Comparison of ENCODE assay signal across 8 cellular contexts in the genomic region with DNA sequence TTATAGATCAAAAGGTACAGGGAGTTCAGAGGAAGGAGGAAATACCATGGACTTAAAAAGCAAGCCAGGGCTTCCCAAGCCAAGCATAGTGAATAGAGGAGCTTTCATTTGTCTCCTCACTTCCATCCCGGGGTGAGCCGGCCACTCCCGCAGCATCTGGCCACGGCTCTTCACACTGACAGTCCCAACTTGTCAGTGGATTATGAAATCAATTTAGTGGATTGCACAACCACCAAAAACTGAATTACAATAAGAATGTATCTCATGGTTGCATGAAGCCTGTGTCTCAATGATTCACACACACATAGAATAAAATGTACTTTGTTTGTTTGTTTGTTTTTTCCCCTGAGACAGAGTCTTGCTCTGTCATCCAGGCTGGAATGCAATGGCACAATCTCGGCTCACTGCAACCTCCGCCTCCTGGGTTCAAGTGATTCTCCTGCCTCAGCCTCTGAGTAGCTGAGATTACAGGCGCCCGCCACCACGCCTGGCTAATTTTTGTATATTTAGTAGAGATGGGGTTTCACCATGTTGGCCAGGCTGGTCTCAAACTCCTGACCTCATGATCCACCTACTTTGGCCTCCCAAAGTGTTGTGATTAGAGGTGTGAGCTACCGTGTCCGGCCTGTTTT.
DNase-seq lines count a peak whose midpoint lies in the region; ATAC-seq, FAIRE-seq and TF ChIP-seq lines count a peak whose summit lies in the region.
"Not testable (repeated sequence)": the region's sequence is repeated elsewhere in the genome, so short reads cannot be mapped to it uniquely, and the experiment has no call there.

No MANE protein-coding gene starts in this region.

- H3K4me3 Mint-ChIP-seq in CD14-positive monocyte = peak overlapping the region; percentile 69 to 77

- not testable (repeated sequence) for H2AFZ ChIP-seq in K562 (ENCODE audit: low read depth, low read length); HepG2 (ENCODE audit: low read length)

- peaks cover 29 to 35% of the 10 kb centered on the region in 2 donors for H3K36me3 Mint-ChIP-seq in CD14-positive monocyte

- not testable (repeated sequence) for H3K4me2 ChIP-seq in K562 (ENCODE audit: insufficient read depth, low read length); HepG2 (ENCODE audit: low read depth, low read length)

- not testable (repeated sequence) for TF ChIP-seq RAD21 in K562 (CRISPR knock-in tag; conservative IDR thresholded peaks at IDR 0.05 in 1 of 2, IDR thresholded peaks at IDR 0.05 in 1 of 2); HepG2 (CRISPR knock-in tag; IDR thresholded peaks at IDR 0.05)

- 1% methylated on average over 11 of the region's 11 CpGs for WGBS in K562 (ENCODE audit: insufficient coverage, low coverage, missing lambda C conversion rate)
- 44% methylated on average over 11 of the region's 11 CpGs for WGBS in HepG2 (ENCODE audit: low lambda C conversion rate)
- 57 to 68% methylated on average over 11 of the region's 11 CpGs for WGBS in upper lobe of left lung, 2 donors

- H3K36me3 ChIP-seq in RWPE2 (ENCODE audit: low read depth); K562 (ENCODE audit: control insufficient read depth, insufficient read depth, low read length); HepG2 (replicated peaks in 1 of 2; ENCODE audit: control insufficient read depth in 1 of 2, insufficient read depth in 2 of 2, low read length in 2 of 2); gastrocnemius medialis; upper lobe of left lung: not testable (repeated sequence)

- DNase-seq in CD14-positive monocyte (ENCODE audit: low spot score) (peak; percentile 77), LHCN-M2 (ENCODE audit: low read depth) (peak; percentile 95), fibroblast of pulmonary artery (ENCODE audit: low read depth) (peak; percentile 88), gastrocnemius medialis (peak; percentile 66 to 68), upper lobe of left lung (peak; percentile 59 to 74)
- not testable (repeated sequence) for DNase-seq in RWPE2 (ENCODE audit: low spot score); K562 (ENCODE audit: extremely low read depth in 1 of 4, low spot score in 3 of 4); HepG2 (ENCODE audit: low spot score)

- peak overlapping the region; percentile 99 to 100 (median 99) for H3K27ac Mint-ChIP-seq in CD14-positive monocyte

- ATAC-seq in RWPE2 (ENCODE audit: low read depth) (peak; percentile 81), gastrocnemius medialis (peak; percentile 51 to 59), upper lobe of left lung (ENCODE audit: low FRiP score in 2 of 2) (peak in 1 of 2 donors; percentile 78)
- ATAC-seq in K562, HepG2: not testable (repeated sequence)

- not testable (repeated sequence) for BruUV-seq in K562 (replicated peaks; lab: Mats Ljungman, UMichigan); HepG2 (replicated peaks; lab: Mats Ljungman, UMichigan)

- intact Hi-C loops in CD14-positive monocyte (cut with micrococcal nuclease) = loop anchor here (2.0 to 5.0 kb wide), 4 partner anchors 47 to 125 kb away; no protein-coding TSS in a partner anchor
- intact Hi-C loops in K562 (cut with micrococcal nuclease); HepG2 (cut with micrococcal nuclease; ENCODE audit: unreplicated experiment): not testable (repeated sequence)
- intact Hi-C loops in gastrocnemius medialis (cut with DNase I; ENCODE audit: low total_unique reads) = loop anchor here (2.0 to 5.0 kb wide), 2 partner anchors 77 to 230 kb away; a partner anchor contains a TSS

- TF ChIP-seq POLR2A in K562 (conservative IDR thresholded peaks at IDR 0.05); HepG2 (IDR thresholded peaks at IDR 0.05; ENCODE audit: insufficient read depth in 1 of 2, low read depth in 2 of 2, low read length in 2 of 2): not testable (repeated sequence)
- TF ChIP-seq POLR2A in gastrocnemius medialis (IDR thresholded peaks at IDR 0.05) = peak in 1 of 2 donors; percentile 36
- peak in 1 of 4 donors; percentile 33 for TF ChIP-seq POLR2A in upper lobe of left lung (IDR thresholded peaks at IDR 0.05)

- in situ Hi-C loops in K562 (cut with MboI); HepG2 (cut with HindIII; ENCODE audit: extremely low pct_ligation_motif_present, low pct_unique_long_range_greater_than_20kb): not testable (repeated sequence)
- in situ Hi-C loops in gastrocnemius medialis (cut with MboI; ENCODE audit: low sequenced_read_pairs in 4 of 4) = loop anchor here in 1 of 4 donors (25.0 kb wide), 1 partner anchor 140 kb away; no protein-coding TSS in a partner anchor

- CTCF ChIA-PET in K562 (lab: Yijun Ruan, JAX; ENCODE audit: low intra/inter-chr PET ratio); HepG2 (lab: Yijun Ruan, JAX; ENCODE audit: low intra/inter-chr PET ratio, low total read pairs): not testable (repeated sequence)

- H3K79me2 ChIP-seq in K562 (ENCODE audit: control insufficient read depth, insufficient read depth, low read length); HepG2 (ENCODE audit: insufficient read depth, low read length): not testable (repeated sequence)

- H3K9ac ChIP-seq in K562 (ENCODE audit: insufficient read depth in 1 of 2, low read depth in 2 of 2, low read length in 2 of 2); HepG2 (ENCODE audit: insufficient read depth, low read depth, low read length): not testable (repeated sequence)

- H3K9me1 ChIP-seq in K562 (ENCODE audit: control insufficient read depth, insufficient read depth, low read length) = not testable (repeated sequence)

- not testable (repeated sequence) for H3K9me3 Mint-ChIP-seq in CD14-positive monocyte

- not testable (repeated sequence) for TF ChIP-seq CTCF in CD14-positive monocyte (IDR thresholded peaks at IDR 0.05); RWPE2 (IDR thresholded peaks at IDR 0.05; ENCODE audit: poor library complexity, severe bottlenecking); K562 (IDR thresholded peaks at IDR 0.05 in 2 of 3, conservative IDR thresholded peaks at IDR 0.05 in 1 of 3; ENCODE audit: insufficient read depth in 2 of 3, low read depth in 1 of 3, low read length in 3 of 3); fibroblast of pulmonary artery (IDR thresholded peaks at IDR 0.05; ENCODE audit: low read length, missing control alignments); HepG2 (CRISPR knock-in tag; IDR thresholded peaks at IDR 0.05); gastrocnemius medialis (IDR thresholded peaks at IDR 0.05 in 4 of 5, conservative IDR thresholded peaks at IDR 0.05 in 1 of 5); upper lobe of left lung (IDR thresholded peaks at IDR 0.05)

- H3K27me3 ChIP-seq in RWPE2 (ENCODE audit: insufficient read depth, poor library complexity, severe bottlenecking); gastrocnemius medialis; upper lobe of left lung: not testable (repeated sequence)
- peaks cover 74 to 97% of the 10 kb centered on the region in 2 experiments for H3K27me3 ChIP-seq in K562 (ENCODE audit: control insufficient read depth in 2 of 2, insufficient read depth in 2 of 2, low read length in 2 of 2)
- H3K27me3 ChIP-seq in HepG2 (ENCODE audit: control insufficient read depth in 1 of 2, insufficient read depth in 2 of 2, low read length in 2 of 2) = peaks cover 2 to 18% of the 10 kb centered on the region in 2 experiments; a peak in 2 of 5 replicates

- peak overlapping the region; percentile 50 for H3K27ac ChIP-seq in RWPE2 (ENCODE audit: poor library complexity, severe bottlenecking)
- H3K27ac ChIP-seq in K562 (ENCODE audit: extremely low read depth, low read depth, low read length); HepG2 (ENCODE audit: extremely low read length, insufficient read depth, low read length): not testable (repeated sequence)
- H3K27ac ChIP-seq in gastrocnemius medialis = peak overlapping the region; percentile 60 to 77 (median 68)
- H3K27ac ChIP-seq in upper lobe of left lung = peak overlapping the region; percentile 74 to 85 (median 80)

- FAIRE-seq in K562 (lab: Jason Lieb, UNC); HepG2 (lab: Jason Lieb, UNC): not testable (repeated sequence)

- H3K4me1 ChIP-seq in RWPE2 (ENCODE audit: insufficient read depth, poor library complexity, severe bottlenecking) = peaks cover 26% of the 10 kb centered on the region
- peaks cover 0 to 11% of the 10 kb centered on the region in 2 experiments; a peak in 3 of 5 replicates for H3K4me1 ChIP-seq in K562 (replicated peaks in 1 of 2; ENCODE audit: control insufficient read depth in 2 of 2, insufficient read depth in 2 of 2, low read length in 2 of 2)
- peaks cover 14% of the 10 kb centered on the region for H3K4me1 ChIP-seq in HepG2 (ENCODE audit: insufficient read depth, low read length)
- peaks cover 12 to 38% of the 10 kb centered on the region in 2 donors for H3K4me1 ChIP-seq in gastrocnemius medialis
- H3K4me1 ChIP-seq in upper lobe of left lung = peaks cover 32 to 54% (median 49%) of the 10 kb centered on the region in 4 donors

- peaks cover 62% of the 10 kb centered on the region for H3K4me1 Mint-ChIP-seq in CD14-positive monocyte

- not testable (repeated sequence) for H3K9me3 ChIP-seq in RWPE2 (ENCODE audit: severe bottlenecking); K562 (replicated peaks; ENCODE audit: control insufficient read depth, insufficient read depth, low read depth, low read length); HepG2 (ENCODE audit: low read length); gastrocnemius medialis; upper lobe of left lung

- not testable (repeated sequence) for H3K4me3 ChIP-seq in RWPE2 (ENCODE audit: severe bottlenecking); K562; fibroblast of pulmonary artery (replicated peaks; ENCODE audit: low read depth, low read length); HepG2 (replicated peaks in 1 of 3; ENCODE audit: insufficient read depth in 1 of 3, low read depth in 2 of 3, low read length in 3 of 3); gastrocnemius medialis; upper lobe of left lung

- POLR2A ChIA-PET in K562 (lab: Yijun Ruan, JAX) = interaction anchor here (0.6 kb wide), 1 partner anchor 41 kb away, joined by 3 read pairs; no protein-coding TSS in a partner anchor
- POLR2A ChIA-PET in HepG2 (lab: Yijun Ruan, JAX) = not testable (repeated sequence)

- H3K27me3 Mint-ChIP-seq in CD14-positive monocyte (ENCODE audit: low read depth in 3 of 3) = not testable (repeated sequence)

- not testable (repeated sequence) for TF ChIP-seq EP300 in K562 (IDR thresholded peaks at IDR 0.05; ENCODE audit: low read length); HepG2 (IDR thresholded peaks at IDR 0.05; ENCODE audit: low read depth in 2 of 2, low read length in 2 of 2); HepG2 (CRISPR knock-in tag; IDR thresholded peaks at IDR 0.05; ENCODE audit: borderline replicate concordance)
- peak in 2 of 4 donors; percentile 68 to 79 for TF ChIP-seq EP300 in upper lobe of left lung (IDR thresholded peaks at IDR 0.05)

- H4K20me1 ChIP-seq in K562 (replicated peaks; ENCODE audit: control insufficient read depth, insufficient read depth, low read length) = peaks cover 11% of the 10 kb centered on the region
- not testable (repeated sequence) for H4K20me1 ChIP-seq in HepG2 (ENCODE audit: insufficient read depth, low read length)
